Comparison of ENCODE assay signal across 15 cellular contexts in genomic region chr9:136085815-136086212, GRCh38. TPM values are rescaled to one million over a fixed set of nuclear protein-coding genes. Genes with fewer than 3 reads are reported as not detected.
DNase-seq lines count a peak whose midpoint lies in the region; ATAC-seq and TF ChIP-seq lines count a peak whose summit lies in the region.
"Had no signal": no experiment of that assay in that cellular context is flagged by ENCODE, and none has a peak within 500 bp of the region (broad histone marks: within the 10 kb centered on the region; RNA-seq: fewer than 3 reads in every experiment).

No MANE protein-coding gene starts in this region.

- H3K36me3 ChIP-seq in right lobe of liver: no peaks in the 10 kb centered on the region
- peaks cover 0 to 2% of the 10 kb centered on the region in 2 donors for H3K36me3 ChIP-seq in stomach smooth muscle (ENCODE audit: control insufficient read depth in 2 of 2, insufficient read depth in 2 of 2, low read length in 2 of 2)
- H3K36me3 ChIP-seq: HAP-1, neural progenitor cell had no signal

- no peak overlapping the region for H3T11ph ChIP-seq in H9 (ENCODE audit: low read length)

- no peak overlapping the region for H2AK5ac ChIP-seq in H9 (ENCODE audit: insufficient read length, low read length)

- H3K27me3 Mint-ChIP-seq in H9 (ENCODE audit: low read depth): no peaks in the 10 kb centered on the region
- H3K27me3 Mint-ChIP-seq in effector memory CD8-positive, alpha-beta T cell: no peaks in the 10 kb centered on the region
- H3K27me3 Mint-ChIP-seq: CD4-positive, CD25-positive, alpha-beta regulatory T cell had no signal

- no peak overlapping the region for H3K27ac Mint-ChIP-seq in H9
- no peak overlapping the region for H3K27ac Mint-ChIP-seq in effector memory CD8-positive, alpha-beta T cell
- H3K27ac Mint-ChIP-seq: CD4-positive, CD25-positive, alpha-beta regulatory T cell; neural progenitor cell had no signal

- H2BK120ac ChIP-seq in H9 (ENCODE audit: low read depth, low read length, poor library complexity, severe bottlenecking): no peak overlapping the region

- H3K79me1 ChIP-seq in H9 (ENCODE audit: insufficient read depth, low read depth, low read length, poor library complexity, severe bottlenecking): no peaks in the 10 kb centered on the region

- H4K20me1 ChIP-seq in H9 (ENCODE audit: control insufficient read depth, insufficient read depth, insufficient read length): no peaks in the 10 kb centered on the region

- H3K18ac ChIP-seq in H9 (ENCODE audit: insufficient read length, low read depth, low read length): no peak overlapping the region

- H2BK20ac ChIP-seq in H9 (ENCODE audit: low read depth, low read length, poor library complexity, severe bottlenecking): no peak overlapping the region

- no peak overlapping the region for H4K8ac ChIP-seq in H9 (replicated peaks; ENCODE audit: insufficient read length, low read depth, low read length)

- no peaks in the 10 kb centered on the region for H3K23me2 ChIP-seq in H9 (ENCODE audit: insufficient read length, low read depth, low read length, poor library complexity, severe bottlenecking)

- H3K9me3 Mint-ChIP-seq in H9: no peaks in the 10 kb centered on the region
- no peaks in the 10 kb centered on the region for H3K9me3 Mint-ChIP-seq in effector memory CD8-positive, alpha-beta T cell
- H3K9me3 Mint-ChIP-seq: CD4-positive, CD25-positive, alpha-beta regulatory T cell; neural progenitor cell had no signal

- peak; percentile 95 to 98 (median 96) for ATAC-seq in right lobe of liver
- no peak for ATAC-seq in HG02588 (IDR thresholded peaks at IDR 0.05; ENCODE audit: unreplicated experiment)
- ATAC-seq in effector memory CD8-positive, alpha-beta T cell (replicated peaks): no peak

- H3K4me1 ChIP-seq in H9 (ENCODE audit: insufficient read depth, low read length): no peaks in the 10 kb centered on the region
- peaks cover 0 to 21% (median 6%) of the 10 kb centered on the region in 4 donors for H3K4me1 ChIP-seq in right lobe of liver
- peaks cover 95% of the 10 kb centered on the region for H3K4me1 ChIP-seq in stomach smooth muscle (ENCODE audit: control insufficient read depth, insufficient read depth, low read length)

- intact Hi-C loops in dorsolateral prefrontal cortex (cut with DNase I) (loop anchor here (5.0 to 10.0 kb wide), 3 partner anchors 34 to 121 kb away; partner anchors contain the start of gene UBAC1 (in 1 of the 2)), right lobe of liver (cut with DNase I) (loop anchor here in 1 of 2 donors (5.0 kb wide), 1 partner anchor 36 kb away; no protein-coding TSS in a partner anchor)

- H2BK15ac ChIP-seq in H9 (ENCODE audit: low read depth, low read length): no peak overlapping the region

- no peak overlapping the region for H3K14ac ChIP-seq in H9 (ENCODE audit: insufficient read depth, low read length)

- no peak overlapping the region for H3K9ac ChIP-seq in H9 (ENCODE audit: extremely low read depth, insufficient read length, low read length)
- peak overlapping the region in 1 of 2 donors; percentile 64 for H3K9ac ChIP-seq in stomach smooth muscle (ENCODE audit: low read length in 2 of 2)
- H3K9ac ChIP-seq: neural progenitor cell had no signal

- H3K36me3 Mint-ChIP-seq in H9 (ENCODE audit: insufficient read depth in 1 of 3, low read depth in 3 of 3): no peaks in the 10 kb centered on the region
- H3K36me3 Mint-ChIP-seq in effector memory CD8-positive, alpha-beta T cell (ENCODE audit: insufficient read depth): peaks cover 7% of the 10 kb centered on the region
- H3K36me3 Mint-ChIP-seq: CD4-positive, CD25-positive, alpha-beta regulatory T cell; neural progenitor cell had no signal

- H4K5ac ChIP-seq in H9 (ENCODE audit: insufficient read length, low read depth, low read length): no peak overlapping the region

- TF ChIP-seq CTCF in H9 (conservative IDR thresholded peaks at IDR 0.05) (no peak), dorsolateral prefrontal cortex (IDR thresholded peaks at IDR 0.05 in 54 of 56, conservative IDR thresholded peaks at IDR 0.05 in 2 of 56; ENCODE audit: low read depth in 1 of 56, partially characterized antibody in 56 of 56) (peak in 9 of 56 donors; percentile 9 to 38 (median 32)), right lobe of liver (IDR thresholded peaks at IDR 0.05) (no peak)

- H3K27me3 ChIP-seq in H9 (ENCODE audit: insufficient read depth, low read length) (no peaks in the 10 kb centered on the region), dorsolateral prefrontal cortex (no peaks in the 10 kb centered on the region), right lobe of liver (no peaks in the 10 kb centered on the region), stomach smooth muscle (ENCODE audit: control insufficient read depth in 1 of 2, insufficient read depth in 2 of 2, low read length in 2 of 2) (no peaks in the 10 kb centered on the region)
- H3K27me3 ChIP-seq: neural progenitor cell had no signal

- no peak overlapping the region for H3K56ac ChIP-seq in H9 (ENCODE audit: insufficient read length, low read depth, low read length)

- no peak overlapping the region for H3K23ac ChIP-seq in H9 (ENCODE audit: insufficient read length, low read depth, low read length)

- H2AFZ ChIP-seq in H9 (ENCODE audit: low read length): no peak overlapping the region
- H2AFZ ChIP-seq: neural progenitor cell had no signal

- H3K4me1 Mint-ChIP-seq in H9: peaks cover 12 to 27% of the 10 kb centered on the region in 2 experiments
- H3K4me1 Mint-ChIP-seq in effector memory CD8-positive, alpha-beta T cell (ENCODE audit: low read depth in 2 of 2): peaks cover 15 to 22% of the 10 kb centered on the region in 2 donors

- H2BK12ac ChIP-seq in H9 (ENCODE audit: insufficient read length, low read depth, low read length): no peak overlapping the region

- no peak overlapping the region for H4K91ac ChIP-seq in H9 (ENCODE audit: insufficient read length, low read depth, low read length)

- H3K9me3 ChIP-seq in H9 (ENCODE audit: control insufficient read depth, low read depth, low read length): no peaks in the 10 kb centered on the region
- H3K9me3 ChIP-seq in right lobe of liver: no peaks in the 10 kb centered on the region
- no peaks in the 10 kb centered on the region for H3K9me3 ChIP-seq in stomach smooth muscle (ENCODE audit: control insufficient read depth in 2 of 2, low read length in 2 of 2)
- H3K9me3 ChIP-seq: HAP-1 had no signal

- no peak overlapping the region for H3K27ac ChIP-seq in H9 (ENCODE audit: insufficient read length, low read depth, low read length)
- peak overlapping the region; percentile 4 to 94 (median 85) for H3K27ac ChIP-seq in dorsolateral prefrontal cortex
- peak overlapping the region in 1 of 3 donors; percentile 9 for H3K27ac ChIP-seq in right lobe of liver
- peak overlapping the region; percentile 99 for H3K27ac ChIP-seq in stomach smooth muscle (ENCODE audit: low read length)
- H3K27ac ChIP-seq: epithelial cell of prostate, neural progenitor cell had no signal

- H3K79me2 ChIP-seq in H9 (ENCODE audit: insufficient read depth, low read length): no peaks in the 10 kb centered on the region

- H3K4me3 ChIP-seq in dorsolateral prefrontal cortex: peak overlapping the region in 27 of 59 donors; percentile 4 to 46 (median 27)
- no peak overlapping the region for H3K4me3 ChIP-seq in right lobe of liver
- H3K4me3 ChIP-seq in stomach smooth muscle (ENCODE audit: low read length in 2 of 2): peak overlapping the region in 1 of 2 donors; percentile 49
- H3K4me3 ChIP-seq: HAP-1, neural progenitor cell had no signal

- WGBS in H9 (ENCODE audit: extremely low coverage, insufficient read length, low lambda C conversion rate): no CpG with 5 or more reads among the region's 16 CpGs
- WGBS in right lobe of liver (ENCODE audit: insufficient coverage, low coverage, low lambda C conversion rate, missing lambda C conversion rate): 32% methylated on average over 5 of the region's 16 CpGs

- no peak overlapping the region for H3K4me2 ChIP-seq in H9 (ENCODE audit: insufficient read depth, insufficient read length, low read length)
- H3K4me2 ChIP-seq: neural progenitor cell had no signal

- no peak overlapping the region for H3K4me3 Mint-ChIP-seq in H9
- H3K4me3 Mint-ChIP-seq in effector memory CD8-positive, alpha-beta T cell: no peak overlapping the region
- H3K4me3 Mint-ChIP-seq: CD4-positive, CD25-positive, alpha-beta regulatory T cell; neural progenitor cell had no signal

- no peak for TF ChIP-seq POLR2A in right lobe of liver (IDR thresholded peaks at IDR 0.05)

- H2BK5ac ChIP-seq in H9 (ENCODE audit: insufficient read length, low read length): no peak overlapping the region

- DNase-seq in H9 (peak; percentile 23), dorsolateral prefrontal cortex (peak; percentile 77 to 90 (median 87)), right lobe of liver (peak; percentile 87 to 94 (median 92)), NCI-H128 (lab: John Stamatoyannopoulos, UW; ENCODE audit: unreplicated experiment) (no peak), DMS 273 (lab: John Stamatoyannopoulos, UW; ENCODE audit: unreplicated experiment) (no peak)
- no peak for DNase-seq in effector memory CD8-positive, alpha-beta T cell
- DNase-seq: CD4-positive, CD25-positive, alpha-beta regulatory T cell; KG1; NCI-H2081 treated with DMSO at 0.1 percent for 48 hours; trophoblast cell had no signal

- H3K4ac ChIP-seq in H9 (ENCODE audit: low read depth, low read length): no peak overlapping the region

RNA-seq across cellular contexts. Expression of gene NACC2, which starts 9.3 kb away (rescaled TPM):
- 11.5 TPM in 2 replicates for total RNA-seq in H9 (2021)
- 100 to 1,000 TPM in 46 of 120 experiments, 10 to 100 TPM in 74; 55.9 to 246 (median 94.8) TPM for total RNA-seq in dorsolateral prefrontal cortex
- total RNA-seq in right lobe of liver: 10 to 100 TPM; 10.9 to 25.8 (median 13.8) TPM

RNA-seq across cellular contexts. Expression of gene TMEM250, which starts 32.9 kb away (rescaled TPM):
- total RNA-seq in H9 (2021): 48.1 and 48.3 TPM in 2 replicates
- 10 to 100 TPM; 19.3 to 53.2 (median 34.1) TPM for total RNA-seq in dorsolateral prefrontal cortex
- total RNA-seq in right lobe of liver: 10 to 100 TPM; 12.4 to 29.7 (median 15.4) TPM

Comparison
In these comparisons a context has a peak if more than half of its experiments do, and no peak if none do; other contexts are left out.
1. DNase-seq: peak in H9 (single experiment), dorsolateral prefrontal cortex (10 of 10) and right lobe of liver (3 of 3); none in NCI-H128 (single experiment), DMS 273 (single experiment) and effector memory CD8-positive, alpha-beta T cell (0 of 3).
2. ATAC-seq: peak in right lobe of liver (4 of 4); none in HG02588 (single experiment) and effector memory CD8-positive, alpha-beta T cell (single experiment).